17 cellular contexts compared by ENCODE assay signal in genomic region chr6:168343239-168344167, GRCh38. TPM values are rescaled to one million over a fixed set of nuclear protein-coding genes. Genes with fewer than 3 reads are reported as not detected.
DNase-seq lines count a peak whose midpoint lies in the region; ATAC-seq and TF ChIP-seq lines count a peak whose summit lies in the region.
"Had no signal": no experiment of that assay in that cellular context is flagged by ENCODE, and none has a peak within 500 bp of the region (broad histone marks: within the 10 kb centered on the region; RNA-seq: fewer than 3 reads in every experiment).

No MANE protein-coding gene starts in this region.

- H3K36me3 ChIP-seq in WERI-Rb-1 = no peaks in the 10 kb centered on the region
- no peaks in the 10 kb centered on the region for H3K36me3 ChIP-seq in esophagus squamous epithelium

- H3K27me3 Mint-ChIP-seq in natural killer cell (ENCODE audit: low read depth in 2 of 2) = peaks cover 24 to 28% of the 10 kb centered on the region in 2 donors
- H3K27me3 Mint-ChIP-seq in natural killer cell treated with Interleukin-12 subunit alpha and Interleukin-12 subunit beta and Interleukin-15 and Interleukin-18, amount 100 ng/mL, for 72 hours = peaks cover 0 to 25% of the 10 kb centered on the region in 2 donors

- peak overlapping the region; percentile 44 to 48 for H3K27ac Mint-ChIP-seq in natural killer cell
- no peak overlapping the region for H3K27ac Mint-ChIP-seq in natural killer cell treated with Interleukin-12 subunit alpha and Interleukin-12 subunit beta and Interleukin-15 and Interleukin-18, amount 100 ng/mL, for 72 hours

- no peak for TF ChIP-seq POLR2A in esophagus squamous epithelium (IDR thresholded peaks at IDR 0.05)

- H3K4me1 ChIP-seq in esophagus squamous epithelium = peaks cover 10 to 59% (median 12%) of the 10 kb centered on the region in 3 donors

- peak overlapping the region; percentile 69 for H3K4me3 Mint-ChIP-seq in natural killer cell
- H3K4me3 Mint-ChIP-seq in natural killer cell treated with Interleukin-12 subunit alpha and Interleukin-12 subunit beta and Interleukin-15 and Interleukin-18, amount 100 ng/mL, for 72 hours = no peak overlapping the region

- H3K4me1 Mint-ChIP-seq in natural killer cell = peaks cover 8 to 17% of the 10 kb centered on the region in 2 donors
- peaks cover 0 to 12% of the 10 kb centered on the region in 2 donors for H3K4me1 Mint-ChIP-seq in natural killer cell treated with Interleukin-12 subunit alpha and Interleukin-12 subunit beta and Interleukin-15 and Interleukin-18, amount 100 ng/mL, for 72 hours (ENCODE audit: low read depth in 2 of 2)

- H3K9me3 ChIP-seq in WERI-Rb-1 (ENCODE audit: severe bottlenecking) = no peaks in the 10 kb centered on the region
- no peaks in the 10 kb centered on the region for H3K9me3 ChIP-seq in esophagus squamous epithelium

- 66 to 74% methylated on average over 18 to 19 of the region's 24 CpGs for WGBS in esophagus squamous epithelium, 2 donors

- H3K27ac ChIP-seq in WERI-Rb-1 (peak overlapping the region; percentile 35), esophagus squamous epithelium (peak overlapping the region; percentile 21 to 84 (median 54))
- H3K27ac ChIP-seq: C4-2B, RWPE1 had no signal

- DNase-seq in natural killer cell = no peak
- DNase-seq in natural killer cell treated with Interleukin-12 subunit alpha and Interleukin-12 subunit beta and Interleukin-15 and Interleukin-18, amount 100 ng/mL, for 72 hours (ENCODE audit: low spot score) = no peak
- DNase-seq in WERI-Rb-1 = no peak
- no peak for DNase-seq in esophagus squamous epithelium (lab: John Stamatoyannopoulos, UW)
- DNase-seq in stimulated activated CD4-positive, alpha-beta T cell treated with anti-CD3 and anti-CD28 coated beads, Interleukin-4, amount 100 ng/mL, for 4 hours = no peak
- no peak for DNase-seq in DMS 273 (lab: John Stamatoyannopoulos, UW; ENCODE audit: unreplicated experiment)
- DNase-seq: DMS153, NCI-H1436, NCI-H2081, NCI-H510A treated with DMSO at 0.1 percent for 48 hours, NCI-H82 had no signal

- no peaks in the 10 kb centered on the region for H3K9me3 Mint-ChIP-seq in natural killer cell
- H3K9me3 Mint-ChIP-seq in natural killer cell treated with Interleukin-12 subunit alpha and Interleukin-12 subunit beta and Interleukin-15 and Interleukin-18, amount 100 ng/mL, for 72 hours = no peaks in the 10 kb centered on the region

- ATAC-seq in natural killer cell (peak in 2 of 3 donors; percentile 59 to 77), GM19467 (IDR thresholded peaks at IDR 0.05; ENCODE audit: unreplicated experiment) (no peak), HG03439 (IDR thresholded peaks at IDR 0.05; ENCODE audit: unreplicated experiment) (no peak)
- ATAC-seq in natural killer cell treated with Interleukin-12 subunit alpha and Interleukin-12 subunit beta and Interleukin-15 and Interleukin-18, amount 100 ng/mL, for 72 hours = no peak
- ATAC-seq: PC-3 had no signal

- intact Hi-C loops in natural killer cell (cut with micrococcal nuclease) = no loop called here
- intact Hi-C loops in esophagus squamous epithelium (cut with DNase I) = no loop called here

- no peaks in the 10 kb centered on the region for H3K36me3 Mint-ChIP-seq in natural killer cell
- no peaks in the 10 kb centered on the region for H3K36me3 Mint-ChIP-seq in natural killer cell treated with Interleukin-12 subunit alpha and Interleukin-12 subunit beta and Interleukin-15 and Interleukin-18, amount 100 ng/mL, for 72 hours

- H3K27me3 ChIP-seq in WERI-Rb-1 (ENCODE audit: insufficient read depth, low read depth, severe bottlenecking) (no peaks in the 10 kb centered on the region), esophagus squamous epithelium (peaks cover 0 to 24% (median 0%) of the 10 kb centered on the region in 4 donors)

- no peak overlapping the region for H3K4me3 ChIP-seq in WERI-Rb-1 (ENCODE audit: low read depth, low read length)
- H3K4me3 ChIP-seq in esophagus squamous epithelium = peak overlapping the region in 1 of 4 donors; percentile 9

- TF ChIP-seq CTCF in natural killer cell (IDR thresholded peaks at IDR 0.05) = no peak
- TF ChIP-seq CTCF in WERI-Rb-1 (IDR thresholded peaks at IDR 0.05; ENCODE audit: low read depth, low read length) = 0 out of 2 replicates have a peak, but pooled peaks have one; percentile 3
- TF ChIP-seq CTCF in esophagus squamous epithelium (IDR thresholded peaks at IDR 0.05) = peak in 1 of 6 experiments; percentile 10

RNA-seq across cellular contexts. Expression of gene DACT2, which starts 23.9 kb away (rescaled TPM):
- total RNA-seq in natural killer cell (not detected), esophagus squamous epithelium (1 to 10 TPM in 3 of 4 donors, under 1 TPM in 1; 0.57 to 2.8 (median 1.9) TPM)
- total RNA-seq in natural killer cell treated with Interleukin-12 subunit alpha and Interleukin-12 subunit beta and Interleukin-15 and Interleukin-18, amount 100 ng/mL, for 72 hours = not detected
- total RNA-seq: LHCN-M2, PC-3 had no signal

Comparison
In these comparisons a context has a peak if more than half of its experiments do, and no peak if none do; other contexts are left out.
1. ATAC-seq: peak in natural killer cell (2 of 3); none in natural killer cell treated with Interleukin-12 subunit alpha and Interleukin-12 subunit beta and Interleukin-15 and Interleukin-18, amount 100 ng/mL, for 72 hours (0 of 2), GM19467 (single experiment) and HG03439 (single experiment).
2. H3K27ac Mint-ChIP-seq: peak in natural killer cell (2 of 2); none in natural killer cell treated with Interleukin-12 subunit alpha and Interleukin-12 subunit beta and Interleukin-15 and Interleukin-18, amount 100 ng/mL, for 72 hours (0 of 2).